Comparison of ENCODE assay signal across 30 cellular contexts in the genomic region with DNA sequence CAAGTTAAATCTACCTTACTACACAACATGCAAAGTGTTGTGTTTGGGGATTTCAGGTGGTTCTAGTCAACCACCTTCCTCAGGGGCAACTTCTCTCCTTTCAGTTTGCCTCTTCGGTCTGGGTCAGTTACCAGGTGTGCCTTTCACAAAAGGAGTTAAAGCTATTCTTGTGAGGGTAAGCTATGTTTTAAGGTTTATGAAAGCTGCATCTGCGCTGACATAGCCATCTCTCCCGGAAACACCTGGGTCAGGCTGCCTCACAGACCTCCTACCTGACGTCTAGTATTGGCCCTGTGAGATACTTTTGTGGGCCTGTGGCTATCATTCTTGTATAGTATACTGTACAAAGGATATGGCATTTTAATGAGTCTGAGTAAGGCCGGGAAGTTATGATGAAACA.
DNase-seq lines count a peak whose midpoint lies in the region; ATAC-seq, FAIRE-seq and TF ChIP-seq lines count a peak whose summit lies in the region.
"Had no signal": no experiment of that assay in that cellular context is flagged by ENCODE, and none has a peak within 500 bp of the region (broad histone marks: within the 10 kb centered on the region; RNA-seq: fewer than 3 reads in every experiment).

No MANE protein-coding gene starts in this region.

- TF ChIP-seq CTCF in GM12878 (IDR thresholded peaks at IDR 0.05 in 2 of 3, conservative IDR thresholded peaks at IDR 0.05 in 1 of 3; ENCODE audit: control insufficient read depth in 2 of 3, extremely low read depth in 1 of 3, insufficient read depth in 1 of 3, low read depth in 3 of 3, low read length in 3 of 3) (no peak), thoracic aorta (IDR thresholded peaks at IDR 0.05) (no peak), pancreas (IDR thresholded peaks at IDR 0.05) (no peak)

- SMC1A ChIA-PET in GM12878 (lab: Charles Lee; ENCODE audit: uncharacterized antibody, unreplicated experiment) = interaction anchor here (1.2 kb wide), 1 partner anchor 24 kb away, joined by 3 read pairs; no protein-coding TSS in a partner anchor

- no peak for FAIRE-seq in GM12878 (lab: Jason Lieb, UNC)
- no peak for FAIRE-seq in pancreas (lab: Jason Lieb, UNC)
- FAIRE-seq: HTR-8/SVneo, K562, TTC549, urothelium cell line had no signal

- no peak overlapping the region for H2AFZ ChIP-seq in GM12878 (ENCODE audit: control insufficient read depth, low read depth, low read length)

- H3K4me2 ChIP-seq in GM12878 (ENCODE audit: control insufficient read depth, insufficient read depth) = no peak overlapping the region

- intact Hi-C loops in GM12878 (cut with micrococcal nuclease; ENCODE audit: unreplicated experiment) = no loop called here
- intact Hi-C loops in pancreas (cut with DNase I) = no loop called here
- intact Hi-C loops in posterior vena cava (cut with DNase I) = no loop called here

- peaks cover 6 to 8% of the 10 kb centered on the region in 2 experiments; a peak in 3 of 4 replicates for H3K36me3 ChIP-seq in GM12878 (ENCODE audit: control insufficient read depth in 2 of 2, insufficient read depth in 2 of 2, low read length in 1 of 2)
- H3K36me3 ChIP-seq in thoracic aorta = no peaks in the 10 kb centered on the region
- no peaks in the 10 kb centered on the region for H3K36me3 ChIP-seq in pancreas

- ATAC-seq in GM19455 (IDR thresholded peaks at IDR 0.05; ENCODE audit: unreplicated experiment) = peak; percentile 82
- peak; percentile 49 for ATAC-seq in HG03439 (IDR thresholded peaks at IDR 0.05; ENCODE audit: unreplicated experiment)
- ATAC-seq in GM12878 = no peak
- ATAC-seq in thoracic aorta (ENCODE audit: insufficient number of reproducible peaks, low FRiP score, low read depth) = no peak
- no peak for ATAC-seq in pancreas
- ATAC-seq: activated CD4-positive, CD25-positive, alpha-beta regulatory T cell treated with anti-CD3 and anti-CD28 coated beads, Interleukin-2, amount 50 U/mL, for 24 hours; K562; left cardiac atrium; stimulated activated effector memory CD8-positive, alpha-beta T cell treated with anti-CD3 and anti-CD28 coated beads, Interleukin-12 subunit alpha, Interleukin-12 subunit beta, amount 100 ng/mL, for 72 hours had no signal

- H3K27me3 ChIP-seq in GM12878 (replicated peaks in 1 of 2; ENCODE audit: control insufficient read depth in 2 of 2, insufficient read depth in 2 of 2, low read length in 1 of 2) = no peaks in the 10 kb centered on the region
- no peaks in the 10 kb centered on the region for H3K27me3 ChIP-seq in thoracic aorta (replicated peaks; ENCODE audit: insufficient read depth)
- no peaks in the 10 kb centered on the region for H3K27me3 ChIP-seq in pancreas

- TF ChIP-seq POLR2A in GM12878 (IDR thresholded peaks at IDR 0.05; ENCODE audit: low read depth, low read length) = no peak

- RAD21 ChIA-PET in GM12878 (lab: Charles Lee; ENCODE audit: unreplicated experiment) = no interaction called here

- POLR2A ChIA-PET in GM12878 (lab: Charles Lee) = no interaction called here

- H3K9me3 ChIP-seq in GM12878 (replicated peaks; ENCODE audit: control insufficient read depth, insufficient read depth, low read length) (no peaks in the 10 kb centered on the region), thoracic aorta (no peaks in the 10 kb centered on the region), pancreas (no peaks in the 10 kb centered on the region)

- no peaks in the 10 kb centered on the region for H4K20me1 ChIP-seq in GM12878 (ENCODE audit: control insufficient read depth, insufficient read depth)

- no peak for TF ChIP-seq RAD21 in GM12878 (IDR thresholded peaks at IDR 0.05; ENCODE audit: insufficient read depth, low read depth, low read length)

- H3K9ac ChIP-seq in GM12878 (ENCODE audit: control insufficient read depth, insufficient read depth, low read length) = no peak overlapping the region

- in situ Hi-C loops in GM12878 (cut with MboI) = no loop called here

- no peak for TF ChIP-seq EP300 in GM12878 (IDR thresholded peaks at IDR 0.05; ENCODE audit: borderline replicate concordance in 1 of 2, control insufficient read depth in 1 of 2, low read depth in 2 of 2, low read length in 2 of 2)

- no TSS peak for BruUV-seq in GM12878 (replicated peaks; lab: Mats Ljungman, UMichigan)

- DNase-seq in GM12878 (ENCODE audit: low read depth, low spot score) (no peak), thoracic aorta (ENCODE audit: low spot score) (no peak), cerebellum (ENCODE audit: low spot score) (no peak), pancreas (no peak), D341Med (ENCODE audit: low spot score) (no peak), posterior vena cava (ENCODE audit: low spot score) (no peak)
- DNase-seq: activated CD4-positive, alpha-beta memory T cell treated with anti-CD3 and anti-CD28 coated beads for 36 hours; activated CD8-positive, alpha-beta memory T cell treated with anti-CD3 and anti-CD28 coated beads, Interleukin-2, amount 50 U/mL, for 48 hours; activated naive CD4-positive, alpha-beta T cell treated with anti-CD3 and anti-CD28 coated beads, Interleukin-2, amount 50 U/mL, for 16 hours; AML-193; amniotic stem cell; CD4-positive, alpha-beta memory T cell; effector CD4-positive, alpha-beta T cell; hypothalamus; immature natural killer cell; left cardiac atrium; NCI-H1105; NCI-H1930; NCI-H2171 treated with DMSO at 0.1 percent for 48 hours; NCI-H510A; substantia nigra had no signal

- H3K79me2 ChIP-seq in GM12878 (ENCODE audit: control insufficient read depth, insufficient read depth, low read length) = no peaks in the 10 kb centered on the region

- CTCF ChIA-PET in GM12878 (lab: Yijun Ruan, JAX) = no interaction called here

- H3K27ac ChIP-seq in GM12878 (ENCODE audit: control insufficient read depth, insufficient read depth) = no peak overlapping the region
- peak overlapping the region; percentile 88 to 94 for H3K27ac ChIP-seq in thoracic aorta
- H3K27ac ChIP-seq in pancreas = no peak overlapping the region
- H3K27ac ChIP-seq: SK-N-MC had no signal

- 79% methylated on average over 5 of the region's 5 CpGs for WGBS in GM12878 (ENCODE audit: insufficient coverage, insufficient replicate concordance, low lambda C conversion rate, missing lambda C conversion rate)
- WGBS in pancreas, 2 donors = 95 to 98% methylated on average over 5 of the region's 5 CpGs

- H3K4me3 ChIP-seq in GM12878 = no peak overlapping the region
- no peak overlapping the region for H3K4me3 ChIP-seq in thoracic aorta
- H3K4me3 ChIP-seq in pancreas = no peak overlapping the region
- H3K4me3 ChIP-seq: K562, SK-N-MC had no signal

- H3K4me1 ChIP-seq in GM12878 (ENCODE audit: control insufficient read depth, insufficient read depth, low read length) (no peaks in the 10 kb centered on the region), thoracic aorta (ENCODE audit: control insufficient read depth in 1 of 2, low read depth in 2 of 2) (peaks cover 47 to 86% of the 10 kb centered on the region in 2 donors), pancreas (no peaks in the 10 kb centered on the region)

TF ChIP-seq in GM12878, 131 proteins besides CTCF, POLR2A, EP300 and RAD21:
- TF ChIP-seq ASH2L (IDR thresholded peaks at IDR 0.05; ENCODE audit: borderline replicate concordance, low read depth) = no peak
- TF ChIP-seq SIN3A (IDR thresholded peaks at IDR 0.05; ENCODE audit: low read depth, low read length) = no peak
- TF ChIP-seq NBN (IDR thresholded peaks at IDR 0.05) = no peak
- no peak for TF ChIP-seq POLR2AphosphoS2 (IDR thresholded peaks at IDR 0.05; ENCODE audit: low read depth, low read length)
- TF ChIP-seq ZSCAN29 (IDR thresholded peaks at IDR 0.05) = no peak
- no peak for TF ChIP-seq FOXM1 (IDR thresholded peaks at IDR 0.05; ENCODE audit: low read depth, low read length)
- peak; percentile 75; the same call in 1 of the 2 replicates for TF ChIP-seq TCF3 (IDR thresholded peaks at IDR 0.05; ENCODE audit: borderline replicate concordance, insufficient read depth, low read depth, low read length)
- TF ChIP-seq SUPT20H (IDR thresholded peaks at IDR 0.05; ENCODE audit: borderline replicate concordance, control insufficient read depth, low read depth, low read length) = no peak

Comparison
In these comparisons a context has a peak if more than half of its experiments do, and no peak if none do; other contexts are left out.
1. ATAC-seq: peak in GM19455 (single experiment) and HG03439 (single experiment); none in GM12878 (single experiment), thoracic aorta (single experiment) and pancreas (0 of 4).
2. H3K27ac ChIP-seq: peak in thoracic aorta (2 of 2); none in GM12878 (single experiment) and pancreas (0 of 4).